21 cellular contexts compared by ENCODE assay signal in the genomic region with DNA sequence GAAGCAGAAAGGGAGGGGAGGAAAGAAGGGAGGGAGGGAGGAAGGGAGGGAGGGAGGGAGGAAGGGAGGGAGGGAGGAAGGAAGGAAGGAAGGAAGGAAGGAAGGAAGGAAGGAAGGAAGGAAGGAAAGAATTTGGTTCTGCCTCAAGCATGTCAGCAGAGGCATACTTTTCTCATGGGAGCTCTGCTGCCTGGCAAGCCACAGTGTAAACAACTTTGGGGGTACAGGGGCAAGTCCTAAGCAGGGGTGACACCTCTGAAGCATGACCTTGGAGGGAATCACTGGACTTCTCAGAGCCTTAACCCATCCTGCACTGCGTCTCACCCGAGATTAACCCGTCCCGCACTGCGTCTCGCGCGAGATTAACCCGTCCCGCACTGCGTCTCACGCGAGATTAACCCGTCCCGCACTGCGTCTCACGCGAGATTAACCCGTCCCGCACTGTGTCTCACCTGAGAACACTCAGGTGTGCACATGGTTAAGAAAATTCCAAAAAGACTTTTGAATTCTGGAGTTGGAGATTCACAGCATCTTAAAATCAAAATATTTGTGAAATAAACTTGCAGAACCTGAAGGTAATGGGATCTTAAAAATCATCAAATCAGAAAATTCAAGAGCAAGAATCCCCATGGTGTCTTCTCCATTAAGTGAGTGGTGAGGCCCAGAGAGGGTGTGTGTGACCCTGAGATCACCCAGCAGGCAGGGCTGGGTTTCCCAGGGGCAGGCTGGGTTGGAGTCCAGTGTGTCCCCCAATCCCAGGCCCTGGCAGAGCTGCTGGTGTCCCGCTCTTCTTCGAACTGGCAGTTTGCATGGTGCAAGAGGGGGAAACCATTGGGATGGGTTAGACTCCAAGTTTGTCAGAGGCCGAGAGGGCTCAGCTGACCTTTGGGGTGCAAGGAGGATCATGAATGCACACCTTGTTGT.
"Had no signal": no experiment of that assay in that cellular context is flagged by ENCODE, and none has a peak within 500 bp of the region (broad histone marks: within the 10 kb centered on the region; RNA-seq: fewer than 3 reads in every experiment).

No MANE protein-coding gene starts in this region.

- H3K36me3 ChIP-seq: breast epithelium, left lung, thyroid gland had no signal

- H3K4me3 ChIP-seq: breast epithelium, left lung, lung, skin epidermis, thyroid gland had no signal

- DNase-seq: activated CD4-positive, alpha-beta T cell treated with anti-CD3 and anti-CD28 coated beads for 4 hours; activated CD4-positive, alpha-beta T cell treated with anti-CD3 and anti-CD28 coated beads, Interleukin-2, amount 50 U/mL, for 4 hours; activated naive CD4-positive, alpha-beta T cell; activated T-cell treated with anti-CD3 and anti-CD28 coated beads for 4 hours; activated T-cell treated with anti-CD3 and anti-CD28 coated beads, Interleukin-2, amount 50 U/mL, for 72 hours; central memory CD4-positive, alpha-beta T cell; foreskin fibroblast; left lung; mesendoderm; natural killer cell; stimulated activated CD4-positive, alpha-beta T cell treated with anti-CD3 and anti-CD28 coated beads, Interleukin-4, amount 100 ng/mL, for 4 hours; stimulated activated CD8-positive, alpha-beta memory T cell treated with anti-CD3 and anti-CD28 coated beads, Interleukin-4, amount 100 ng/mL, for 48 hours; stimulated activated naive CD8-positive, alpha-beta T cell treated with anti-CD3 and anti-CD28 coated beads, Interleukin-15, amount 100 ng/mL, for 72 hours; substantia nigra; thyroid gland had no signal

- ATAC-seq: activated naive CD4-positive, alpha-beta T cell treated with anti-CD3 and anti-CD28 coated beads, Interleukin-2, amount 50 U/mL, for 72 hours; activated T-cell treated with anti-CD3 and anti-CD28 coated beads, Interleukin-2, amount 50 U/mL, for 72 hours; left lung; natural killer cell; sciatic nerve; stimulated activated memory B cell treated with anti-CD40 and anti-IgM and Interleukin-4, amounts not matched to agents 10 μg/mL and 1 μg/mL and 100 μg/mL, for 72 hours; stimulated activated naive CD8-positive, alpha-beta T cell treated with anti-CD3 and anti-CD28 coated beads, Interleukin-15, amount 100 ng/mL, for 72 hours had no signal

- H3K27ac ChIP-seq: breast epithelium, left lung, skin epidermis, thyroid gland had no signal

- H3K9me3 ChIP-seq: breast epithelium, left lung, thyroid gland had no signal

- H3K4me1 ChIP-seq: breast epithelium had no signal
